ENCODE assay signal across 23 cellular contexts in the genomic region with DNA sequence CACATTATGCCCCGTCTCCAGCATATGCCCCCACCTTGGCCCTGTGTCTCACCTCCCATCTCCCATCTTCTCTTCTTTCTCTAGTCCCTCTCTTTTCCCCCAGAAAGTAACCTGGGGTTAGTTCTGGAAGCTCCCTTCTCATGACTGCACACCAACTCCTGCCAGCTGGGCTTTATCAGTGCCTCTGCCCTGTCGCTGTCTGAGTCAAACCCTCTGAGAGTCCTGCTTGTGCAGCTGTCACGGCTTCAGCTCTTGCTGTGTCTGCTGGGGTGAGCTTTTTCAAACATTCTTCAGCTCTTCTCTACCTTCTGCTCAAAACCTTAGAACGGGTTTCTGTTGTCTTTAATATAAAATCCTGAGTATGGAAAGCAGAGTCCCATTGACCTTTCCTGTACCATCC.
"Had no signal": no experiment of that assay in that cellular context is flagged by ENCODE, and none has a peak within 500 bp of the region (broad histone marks: within the 10 kb centered on the region; RNA-seq: fewer than 3 reads in every experiment).

No MANE protein-coding gene starts in this region.

- DNase-seq: IMR-90, Karpas-422, KG1, MG63, NCI-H1092, NCI-H1105 treated with DMSO at 0.1 percent for 48 hours, NCI-H1417 treated with DMSO at 0.1 percent for 48 hours, NCI-H146, NCI-H187 treated with DMSO at 0.1 percent for 48 hours, NCI-H2029 treated with DMSO at 0.1 percent for 48 hours, NCI-H2171 treated with DMSO at 0.1 percent for 48 hours, NCI-H345, NCI-H446 treated with DMSO at 0.1 percent for 48 hours, NCI-H510A treated with DMSO at 0.1 percent for 48 hours, NCI-H526, Right ventricle myocardium superior, RPMI8226, SIG-M5, SW 1271, T-cell had no signal

- H3K36me3 ChIP-seq: MG63, SJSA1 had no signal

- H3K9me3 ChIP-seq: MG63, SJSA1 had no signal

- H3K27me3 ChIP-seq: SJSA1 had no signal

- H3K4me3 ChIP-seq: MG63, SJSA1, SK-N-MC had no signal

- ATAC-seq: HepG2, T-cell had no signal

- H3K27ac ChIP-seq: SJSA1, SK-N-MC had no signal

- H3K4me1 ChIP-seq: SJSA1 had no signal
